1 cellular context compared by ENCODE assay signal in the genomic region with DNA sequence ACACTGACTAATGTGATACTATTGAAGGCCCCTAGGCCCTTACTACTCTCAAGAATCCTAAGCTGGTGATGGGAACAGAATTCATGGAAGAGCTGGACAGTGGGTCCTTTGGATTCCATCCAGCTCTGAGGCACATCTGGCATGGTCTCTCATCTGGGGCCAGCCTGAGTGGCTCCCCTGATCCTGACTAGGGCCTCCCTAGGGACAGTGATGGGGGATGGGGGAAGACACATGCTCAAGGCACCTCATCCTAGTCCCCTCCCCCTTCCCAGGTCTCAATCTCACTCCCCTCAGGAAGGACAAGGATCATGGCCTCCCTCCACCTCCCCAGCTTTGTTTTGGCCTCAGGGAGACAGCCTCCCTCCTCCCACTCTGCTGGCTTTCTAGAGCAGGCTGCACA.
TF ChIP-seq lines count a peak whose summit lies in the region.

No MANE protein-coding gene starts in this region.

TF ChIP-seq in HepG2, 621 proteins besides CTCF, POLR2A, EP300 and RAD21:
- no peak for TF ChIP-seq SKI (IDR thresholded peaks at IDR 0.05; ENCODE audit: partially characterized antibody)
- TF ChIP-seq SALL2 (CRISPR knock-in tag; IDR thresholded peaks at IDR 0.05), result no peak
- 0 out of 2 replicates have a peak, but pooled peaks have one; percentile 4 for TF ChIP-seq ZFP91 (CRISPR knock-in tag; IDR thresholded peaks at IDR 0.05; ENCODE audit: borderline replicate concordance)
